ENCODE assay signal across 11 cellular contexts in genomic region chr5:102090770-102091169, GRCh38.
A peak's percentile ranks its signal among the peaks of the same experiment; 100 is the strongest.
DNase-seq lines count a peak whose midpoint lies in the region; FAIRE-seq and TF ChIP-seq lines count a peak whose summit lies in the region.
"Had no signal": no experiment of that assay in that cellular context is flagged by ENCODE, and none has a peak within 500 bp of the region (broad histone marks: within the 10 kb centered on the region; RNA-seq: fewer than 3 reads in every experiment).

No MANE protein-coding gene starts in this region.

- H3K79me2 ChIP-seq in smooth muscle cell (ENCODE audit: low read depth): no peaks in the 10 kb centered on the region

- FAIRE-seq in frontal cortex (lab: Jason Lieb, UNC): no peak
- FAIRE-seq: A204.1, islet of Langerhans had no signal

- H3K4me2 ChIP-seq in smooth muscle cell: no peak overlapping the region

- H3K4me1 ChIP-seq in smooth muscle cell (ENCODE audit: low read depth): peaks cover 4% of the 10 kb centered on the region

- no peaks in the 10 kb centered on the region for H3F3A ChIP-seq in smooth muscle cell (ENCODE audit: low read depth)

- H3K4me3 ChIP-seq in H7 (ENCODE audit: insufficient read depth, low read depth, low read length) (no peak overlapping the region), NB4 (ENCODE audit: low read depth, low read length) (no peak overlapping the region), smooth muscle cell (no peak overlapping the region)
- H3K4me3 ChIP-seq: thoracic aorta had no signal

- no peaks in the 10 kb centered on the region for H4K20me1 ChIP-seq in smooth muscle cell (ENCODE audit: low read depth)

- H3K36me3 ChIP-seq in H7 (replicated peaks; ENCODE audit: control insufficient read depth, insufficient read depth, low read length): no peaks in the 10 kb centered on the region
- H3K36me3 ChIP-seq in smooth muscle cell (ENCODE audit: low read depth): no peaks in the 10 kb centered on the region
- H3K36me3 ChIP-seq: thoracic aorta had no signal

- H3K9ac ChIP-seq in smooth muscle cell (ENCODE audit: low read depth): no peak overlapping the region

- no peak overlapping the region for H2AFZ ChIP-seq in smooth muscle cell (ENCODE audit: low read depth)

- H3K9me3 ChIP-seq in smooth muscle cell (replicated peaks; ENCODE audit: low read depth): no peaks in the 10 kb centered on the region
- H3K9me3 ChIP-seq: thoracic aorta had no signal

- no peak for TF ChIP-seq POLR2A in NB4 (IDR thresholded peaks at IDR 0.05; ENCODE audit: extremely low read depth, insufficient read length)

- no peaks in the 10 kb centered on the region for H3K27me3 ChIP-seq in H7 (ENCODE audit: control insufficient read depth, insufficient read depth, low read length)
- H3K27me3 ChIP-seq in smooth muscle cell (ENCODE audit: low read depth): no peaks in the 10 kb centered on the region

- no peak overlapping the region for H3K27ac ChIP-seq in smooth muscle cell (ENCODE audit: low read depth)
- H3K27ac ChIP-seq: thoracic aorta had no signal

- TF ChIP-seq CTCF in NB4 (IDR thresholded peaks at IDR 0.05; ENCODE audit: low read depth, low read length) (peak; percentile 59), smooth muscle cell (IDR thresholded peaks at IDR 0.05; ENCODE audit: borderline replicate concordance, insufficient read depth, poor library complexity, severe bottlenecking) (peak; percentile 26)

- DNase-seq in NCI-H1105 treated with DMSO at 0.1 percent for 48 hours (lab: John Stamatoyannopoulos, UW) (peak; percentile 22), NCI-H1105 (lab: John Stamatoyannopoulos, UW) (no peak), H7 (peak; percentile 18), NB4 (ENCODE audit: low read depth) (peak; percentile 47), astrocyte of the hippocampus (ENCODE audit: low read depth, low spot score) (peak; percentile 21), smooth muscle cell (lab: John Stamatoyannopoulos, UW; ENCODE audit: unreplicated experiment) (no peak), frontal cortex (ENCODE audit: low spot score in 2 of 2) (no peak), KG1 (lab: John Stamatoyannopoulos, UW) (no peak)

Comparison
In these comparisons a context has a peak if more than half of its experiments do, and no peak if none do; other contexts are left out.
1. DNase-seq: peak in NCI-H1105 treated with DMSO at 0.1 percent for 48 hours (single experiment), H7 (single experiment), NB4 (single experiment) and astrocyte of the hippocampus (single experiment); none in NCI-H1105 (single experiment), smooth muscle cell (single experiment), frontal cortex (0 of 2) and KG1 (single experiment).